ENCODE assay signal across 8 cellular contexts in the genomic region with DNA sequence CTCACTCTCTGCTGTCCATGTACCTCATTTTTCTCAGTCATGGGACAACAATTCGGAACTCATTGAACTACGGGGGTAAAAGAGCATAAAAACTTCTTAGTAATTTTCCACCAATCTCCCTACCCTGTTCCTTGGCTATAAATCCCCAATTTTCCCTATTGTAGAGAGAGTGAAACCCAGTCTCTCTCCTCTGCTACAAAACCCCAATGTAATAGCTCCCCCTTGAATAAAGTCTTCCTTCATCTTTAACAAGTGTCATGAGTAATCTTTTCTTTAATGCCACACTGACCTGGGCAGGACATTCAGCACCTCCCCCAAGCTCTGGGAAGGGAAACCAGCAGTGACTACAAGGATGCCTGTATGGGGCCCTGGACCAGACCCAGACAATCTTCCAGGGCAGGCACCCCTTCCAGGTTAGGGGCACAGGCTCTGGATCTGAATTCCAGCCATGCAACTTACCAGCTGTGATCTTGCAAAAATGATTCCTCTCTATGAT. TPM values are rescaled to one million over a fixed set of nuclear protein-coding genes. Genes with fewer than 3 reads are reported as not detected.
DNase-seq lines count a peak whose midpoint lies in the region; ATAC-seq and TF ChIP-seq lines count a peak whose summit lies in the region.

No MANE protein-coding gene starts in this region.

- DNase-seq in Caki2 (ENCODE audit: low read depth) = peak; percentile 94
- DNase-seq in GM23248 = no peak
- no peak for DNase-seq in RWPE2 (ENCODE audit: low spot score)
- DNase-seq in smooth muscle cell (lab: John Stamatoyannopoulos, UW; ENCODE audit: unreplicated experiment) = no peak
- no peak for DNase-seq in NCI-H2029 (lab: John Stamatoyannopoulos, UW)
- no peak for DNase-seq in NCI-H187 (lab: John Stamatoyannopoulos, UW)
- DNase-seq in GM13976 (ENCODE audit: low spot score) = no peak

- peak overlapping the region; percentile 69 for H3K9ac ChIP-seq in GM23248
- peak overlapping the region; percentile 53 for H3K9ac ChIP-seq in smooth muscle cell (ENCODE audit: low read depth)

- H2AFZ ChIP-seq in GM23248 (peak overlapping the region; percentile 83), smooth muscle cell (ENCODE audit: low read depth) (peak overlapping the region; percentile 82)

- H3K4me1 ChIP-seq in GM23248 (ENCODE audit: insufficient read depth) (peaks cover 16% of the 10 kb centered on the region), RWPE2 (ENCODE audit: insufficient read depth, poor library complexity, severe bottlenecking) (peaks cover 12% of the 10 kb centered on the region), smooth muscle cell (ENCODE audit: low read depth) (peaks cover 17% of the 10 kb centered on the region)

- H3K9me3 ChIP-seq in GM23248 (ENCODE audit: low read depth) (no peaks in the 10 kb centered on the region), RWPE2 (ENCODE audit: severe bottlenecking) (no peaks in the 10 kb centered on the region), smooth muscle cell (replicated peaks; ENCODE audit: low read depth) (no peaks in the 10 kb centered on the region)

- H3K4me2 ChIP-seq in GM23248 (ENCODE audit: unreplicated experiment) (peak overlapping the region; percentile 76), smooth muscle cell (peak overlapping the region; percentile 83)

- no peaks in the 10 kb centered on the region for H3K27me3 ChIP-seq in GM23248 (replicated peaks; ENCODE audit: insufficient read depth)
- no peaks in the 10 kb centered on the region for H3K27me3 ChIP-seq in RWPE2 (ENCODE audit: insufficient read depth, poor library complexity, severe bottlenecking)
- H3K27me3 ChIP-seq in smooth muscle cell (ENCODE audit: low read depth) = no peaks in the 10 kb centered on the region

- H4K20me1 ChIP-seq in GM23248 (ENCODE audit: insufficient read depth) = no peaks in the 10 kb centered on the region
- H4K20me1 ChIP-seq in smooth muscle cell (ENCODE audit: low read depth) = no peaks in the 10 kb centered on the region

- TF ChIP-seq CTCF in RWPE2 (IDR thresholded peaks at IDR 0.05; ENCODE audit: poor library complexity, severe bottlenecking) = no peak
- TF ChIP-seq CTCF in smooth muscle cell (IDR thresholded peaks at IDR 0.05; ENCODE audit: borderline replicate concordance, insufficient read depth, poor library complexity, severe bottlenecking) = no peak
- TF ChIP-seq CTCF in GM13976 (IDR thresholded peaks at IDR 0.05; ENCODE audit: borderline replicate concordance, control extremely low read depth, extremely low read depth, insufficient read depth, missing control alignments) = no peak

- no peaks in the 10 kb centered on the region for H3K79me2 ChIP-seq in GM23248 (ENCODE audit: insufficient read depth)
- H3K79me2 ChIP-seq in smooth muscle cell (ENCODE audit: low read depth) = no peaks in the 10 kb centered on the region

- H3K36me3 ChIP-seq in GM23248 (ENCODE audit: low read depth) (no peaks in the 10 kb centered on the region), RWPE2 (ENCODE audit: low read depth) (no peaks in the 10 kb centered on the region), smooth muscle cell (ENCODE audit: low read depth) (no peaks in the 10 kb centered on the region)

- in situ Hi-C loops in Caki2 (cut with HindIII; ENCODE audit: low pct_unique_long_range_greater_than_20kb, low sequenced_read_pairs) = no loop called here
- in situ Hi-C loops in GM23248 (cut with MboI) = no loop called here
- in situ Hi-C loops in GM13976 (cut with MboI; ENCODE audit: low sequenced_read_pairs, unreplicated experiment) = no loop called here

- no peaks in the 10 kb centered on the region for H3K9me2 ChIP-seq in GM23248 (ENCODE audit: insufficient read depth)

- H3F3A ChIP-seq in GM23248 (ENCODE audit: insufficient read depth) (peaks cover 13% of the 10 kb centered on the region), smooth muscle cell (ENCODE audit: low read depth) (peaks cover 5% of the 10 kb centered on the region)

- ATAC-seq in RWPE2 (ENCODE audit: low read depth) (peak; percentile 58), esophagus mucosa (peak; percentile 67)

- H3K4me3 ChIP-seq in GM23248 (peak overlapping the region; percentile 65), RWPE2 (ENCODE audit: severe bottlenecking) (peak overlapping the region; percentile 4), smooth muscle cell (peak overlapping the region; percentile 25)

- H3K27ac ChIP-seq in GM23248 = peak overlapping the region; percentile 87
- peak overlapping the region; percentile 60 for H3K27ac ChIP-seq in RWPE2 (ENCODE audit: poor library complexity, severe bottlenecking)
- peak overlapping the region; percentile 85 for H3K27ac ChIP-seq in smooth muscle cell (ENCODE audit: low read depth)

- 88% methylated on average over 2 of the region's 2 CpGs for WGBS in GM23248 (ENCODE audit: low coverage in 1 of 2, low lambda C conversion rate in 2 of 2, missing lambda C conversion rate in 2 of 2), 2 experiments
- 79% methylated on average over 2 of the region's 2 CpGs for WGBS in smooth muscle cell (ENCODE audit: low lambda C conversion rate)

RNA-seq across cellular contexts. Expression of a gene that starts 10.2 kb away (rescaled TPM):
- total RNA-seq in Caki2 (2014; rRNA removed; shearing (Covaris generic); ENCODE audit: low replicate concordance) = 25.4 and 50.9 TPM in 2 replicates
- total RNA-seq in GM23248 (2014; rRNA removed; shearing (Covaris generic)) = 98.1 and 113 TPM in 2 replicates
- polyA plus RNA-seq in GM23248 (2016; fragmentation: Nextera tagmentation; extraction: Ambion mirVana) (1,585 and 1,606 TPM in 2 replicates), smooth muscle cell (1,301 and 1,372 TPM in 2 replicates)
- total RNA-seq in esophagus mucosa (725 TPM), smooth muscle cell (300 and 360 TPM in 2 replicates)

RNA-seq across cellular contexts. Expression of a gene that starts 33.7 kb away (rescaled TPM):
- not detected in 2 replicates for total RNA-seq in Caki2 (2014; rRNA removed; shearing (Covaris generic); ENCODE audit: low replicate concordance)
- not detected in 2 replicates for total RNA-seq in GM23248 (2014; rRNA removed; shearing (Covaris generic))
- polyA plus RNA-seq in GM23248 (2016; fragmentation: Nextera tagmentation; extraction: Ambion mirVana) = not detected in 2 replicates
- not detected for total RNA-seq in esophagus mucosa
- total RNA-seq in smooth muscle cell = not detected in 2 replicates
- polyA plus RNA-seq in smooth muscle cell = 1.2 TPM in 1 of 2 replicates, not detected in the other

RNA-seq across cellular contexts. Expression of a gene that starts 54.1 kb away (rescaled TPM):
- not detected in 2 replicates for total RNA-seq in Caki2 (2014; rRNA removed; shearing (Covaris generic); ENCODE audit: low replicate concordance)
- 0.51 and 3.8 TPM in 2 replicates for total RNA-seq in GM23248 (2014; rRNA removed; shearing (Covaris generic))
- 1.4 and 1.8 TPM in 2 replicates for polyA plus RNA-seq in GM23248 (2016; fragmentation: Nextera tagmentation; extraction: Ambion mirVana)
- 380 TPM for total RNA-seq in esophagus mucosa
- 1,301 and 1,591 TPM in 2 replicates for total RNA-seq in smooth muscle cell
- 869 and 2,544 TPM in 2 replicates for polyA plus RNA-seq in smooth muscle cell

RNA-seq across cellular contexts. Expression of a gene that starts 56.0 kb away (rescaled TPM):
- not detected in 2 replicates for total RNA-seq in Caki2 (2014; rRNA removed; shearing (Covaris generic); ENCODE audit: low replicate concordance)
- not detected in 2 replicates for total RNA-seq in GM23248 (2014; rRNA removed; shearing (Covaris generic))
- polyA plus RNA-seq in GM23248 (2016; fragmentation: Nextera tagmentation; extraction: Ambion mirVana) = 0.06 TPM in 1 of 2 replicates, not detected in the other
- 1.4 TPM for total RNA-seq in esophagus mucosa
- total RNA-seq in smooth muscle cell = 0.04 and 0.36 TPM in 2 replicates
- polyA plus RNA-seq in smooth muscle cell = 0.54 and 0.73 TPM in 2 replicates

Comparison
In these comparisons a context has a peak if more than half of its experiments do, and no peak if none do; other contexts are left out.
1. H3K4me3 ChIP-seq: peak in every context shown above with its lines; median percentile 65 in GM23248; 25 in smooth muscle cell; 4 in RWPE2.
2. RNA of a gene that starts 54.1 kb away (total RNA-seq): 1,301 to 1,591 TPM in smooth muscle cell and 380 TPM in esophagus mucosa (single experiment); 0.51 to 3.8 TPM in GM23248 and not detected in Caki2; every median in the first group is over 10 times any median in the second.
3. Peak in every context shown above with its lines, with median percentiles within 50 percentile points of each other: H3K27ac ChIP-seq.